In the genomic region with DNA sequence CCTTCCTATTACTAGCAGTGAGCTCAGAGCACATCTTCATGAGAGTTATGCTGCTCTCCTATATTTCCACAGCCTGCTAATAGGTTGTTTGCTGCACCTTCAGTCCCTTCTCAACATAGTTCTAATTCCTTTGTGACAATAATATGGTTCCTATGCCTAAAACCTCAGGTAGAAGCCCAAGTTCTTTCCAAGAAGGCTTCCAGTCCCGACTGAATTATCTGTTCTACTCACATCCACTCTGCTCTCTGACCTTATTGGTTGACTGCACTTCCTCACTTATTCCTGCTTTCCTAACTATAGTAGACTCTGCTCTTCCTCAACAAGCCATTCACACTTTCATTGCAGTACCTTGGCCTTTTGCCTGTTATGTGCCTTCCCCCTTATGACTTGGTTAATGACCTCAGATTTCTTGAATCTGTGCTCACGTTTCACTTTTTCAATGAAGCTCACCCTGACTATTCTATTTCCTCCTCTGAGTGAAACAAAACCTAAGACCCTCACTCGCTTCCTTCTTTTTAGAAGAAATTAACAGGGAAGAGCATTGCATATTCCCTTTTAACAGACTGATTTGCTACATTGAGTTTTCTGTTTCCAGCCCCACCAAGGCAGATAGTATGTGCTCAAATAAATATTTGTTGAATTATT, we compare ENCODE assay signal across 1 cellular context.
TF ChIP-seq lines count a peak whose summit lies in the region.

No MANE protein-coding gene starts in this region.

TF ChIP-seq in HepG2, 621 proteins besides CTCF, POLR2A, EP300 and RAD21 (continued from another document):
- TF ChIP-seq, protein P1, sequence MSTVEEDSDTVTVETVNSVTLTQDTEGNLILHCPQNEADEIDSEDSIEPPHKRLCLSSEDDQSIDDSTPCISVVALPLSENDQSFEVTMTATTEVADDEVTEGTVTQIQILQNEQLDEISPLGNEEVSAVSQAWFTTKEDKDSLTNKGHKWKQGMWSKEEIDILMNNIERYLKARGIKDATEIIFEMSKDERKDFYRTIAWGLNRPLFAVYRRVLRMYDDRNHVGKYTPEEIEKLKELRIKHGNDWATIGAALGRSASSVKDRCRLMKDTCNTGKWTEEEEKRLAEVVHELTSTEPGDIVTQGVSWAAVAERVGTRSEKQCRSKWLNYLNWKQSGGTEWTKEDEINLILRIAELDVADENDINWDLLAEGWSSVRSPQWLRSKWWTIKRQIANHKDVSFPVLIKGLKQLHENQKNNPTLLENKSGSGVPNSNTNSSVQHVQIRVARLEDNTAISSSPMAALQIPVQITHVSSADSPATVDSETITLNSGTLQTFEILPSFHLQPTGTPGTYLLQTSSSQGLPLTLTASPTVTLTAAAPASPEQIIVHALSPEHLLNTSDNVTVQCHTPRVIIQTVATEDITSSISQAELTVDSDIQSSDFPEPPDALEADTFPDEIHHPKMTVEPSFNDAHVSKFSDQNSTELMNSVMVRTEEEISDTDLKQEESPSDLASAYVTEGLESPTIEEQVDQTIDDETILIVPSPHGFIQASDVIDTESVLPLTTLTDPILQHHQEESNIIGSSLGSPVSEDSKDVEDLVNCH (CRISPR knock-in tag; IDR thresholded peaks at IDR 0.05), result no peak
- TF ChIP-seq, protein P2, sequence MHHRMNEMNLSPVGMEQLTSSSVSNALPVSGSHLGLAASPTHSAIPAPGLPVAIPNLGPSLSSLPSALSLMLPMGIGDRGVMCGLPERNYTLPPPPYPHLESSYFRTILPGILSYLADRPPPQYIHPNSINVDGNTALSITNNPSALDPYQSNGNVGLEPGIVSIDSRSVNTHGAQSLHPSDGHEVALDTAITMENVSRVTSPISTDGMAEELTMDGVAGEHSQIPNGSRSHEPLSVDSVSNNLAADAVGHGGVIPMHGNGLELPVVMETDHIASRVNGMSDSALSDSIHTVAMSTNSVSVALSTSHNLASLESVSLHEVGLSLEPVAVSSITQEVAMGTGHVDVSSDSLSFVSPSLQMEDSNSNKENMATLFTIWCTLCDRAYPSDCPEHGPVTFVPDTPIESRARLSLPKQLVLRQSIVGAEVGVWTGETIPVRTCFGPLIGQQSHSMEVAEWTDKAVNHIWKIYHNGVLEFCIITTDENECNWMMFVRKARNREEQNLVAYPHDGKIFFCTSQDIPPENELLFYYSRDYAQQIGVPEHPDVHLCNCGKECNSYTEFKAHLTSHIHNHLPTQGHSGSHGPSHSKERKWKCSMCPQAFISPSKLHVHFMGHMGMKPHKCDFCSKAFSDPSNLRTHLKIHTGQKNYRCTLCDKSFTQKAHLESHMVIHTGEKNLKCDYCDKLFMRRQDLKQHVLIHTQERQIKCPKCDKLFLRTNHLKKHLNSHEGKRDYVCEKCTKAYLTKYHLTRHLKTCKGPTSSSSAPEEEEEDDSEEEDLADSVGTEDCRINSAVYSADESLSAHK (CRISPR knock-in tag; IDR thresholded peaks at IDR 0.05; ENCODE audit: borderline replicate concordance), result no peak
- TF ChIP-seq, protein P3, sequence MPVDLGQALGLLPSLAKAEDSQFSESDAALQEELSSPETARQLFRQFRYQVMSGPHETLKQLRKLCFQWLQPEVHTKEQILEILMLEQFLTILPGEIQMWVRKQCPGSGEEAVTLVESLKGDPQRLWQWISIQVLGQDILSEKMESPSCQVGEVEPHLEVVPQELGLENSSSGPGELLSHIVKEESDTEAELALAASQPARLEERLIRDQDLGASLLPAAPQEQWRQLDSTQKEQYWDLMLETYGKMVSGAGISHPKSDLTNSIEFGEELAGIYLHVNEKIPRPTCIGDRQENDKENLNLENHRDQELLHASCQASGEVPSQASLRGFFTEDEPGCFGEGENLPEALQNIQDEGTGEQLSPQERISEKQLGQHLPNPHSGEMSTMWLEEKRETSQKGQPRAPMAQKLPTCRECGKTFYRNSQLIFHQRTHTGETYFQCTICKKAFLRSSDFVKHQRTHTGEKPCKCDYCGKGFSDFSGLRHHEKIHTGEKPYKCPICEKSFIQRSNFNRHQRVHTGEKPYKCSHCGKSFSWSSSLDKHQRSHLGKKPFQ (CRISPR knock-in tag; IDR thresholded peaks at IDR 0.05; ENCODE audit: insufficient replicate concordance), result no peak
- TF ChIP-seq CAMTA2 (CRISPR knock-in tag; IDR thresholded peaks at IDR 0.05; ENCODE audit: borderline replicate concordance), result no peak
- no peak for TF ChIP-seq KDM5B (CRISPR knock-in tag; IDR thresholded peaks at IDR 0.05; ENCODE audit: borderline replicate concordance)
- TF ChIP-seq MEIS2 (CRISPR knock-in tag; IDR thresholded peaks at IDR 0.05), result no peak
- TF ChIP-seq ZNF746 (CRISPR knock-in tag; IDR thresholded peaks at IDR 0.05), result no peak
- no peak for TF ChIP-seq ZNF451 (CRISPR knock-in tag; IDR thresholded peaks at IDR 0.05)
- TF ChIP-seq SIN3A (IDR thresholded peaks at IDR 0.05; ENCODE audit: borderline replicate concordance, low read depth, low read length), result no peak
- no peak for TF ChIP-seq ZBTB8A (CRISPR knock-in tag; IDR thresholded peaks at IDR 0.05; ENCODE audit: borderline replicate concordance, low read depth)
